Comparison of ENCODE assay signal across 18 cellular contexts in the genomic region with DNA sequence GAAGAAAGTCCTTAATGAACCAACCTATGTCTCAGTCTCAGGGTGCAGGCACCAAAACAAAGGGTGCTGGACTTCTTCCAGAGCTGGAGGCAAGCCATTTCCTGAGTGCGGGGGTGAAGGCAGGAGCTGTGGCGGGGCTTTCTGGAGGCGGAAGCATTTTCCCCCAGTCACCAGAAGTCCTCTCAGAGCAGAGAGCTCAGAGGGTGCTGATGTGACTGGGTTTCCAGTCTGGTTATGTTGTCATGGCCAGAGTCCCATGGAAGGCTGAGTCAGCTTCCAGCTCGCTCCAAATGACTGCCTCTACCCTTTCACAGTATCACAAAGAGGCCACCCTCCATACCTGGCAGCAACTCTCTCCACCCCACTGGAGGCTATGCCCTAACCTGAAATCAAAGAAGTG.
"Had no signal": no experiment of that assay in that cellular context is flagged by ENCODE, and none has a peak within 500 bp of the region (broad histone marks: within the 10 kb centered on the region; RNA-seq: fewer than 3 reads in every experiment).

No MANE protein-coding gene starts in this region.

- ATAC-seq: activated CD4-positive, CD25-positive, alpha-beta regulatory T cell treated with anti-CD3 and anti-CD28 coated beads, Interleukin-2, amount 50 U/mL, for 24 hours had no signal

- H3K27me3 Mint-ChIP-seq: activated naive CD4-positive, alpha-beta T cell treated with anti-CD3 and anti-CD28 coated beads, Interleukin-2, amount 10 ng/mL, durations not matched to agents 7 days and 5 days had no signal

- DNase-seq: activated CD8-positive, alpha-beta memory T cell treated with anti-CD3 and anti-CD28 coated beads for 24 hours; activated CD8-positive, alpha-beta memory T cell treated with anti-CD3 and anti-CD28 coated beads, Interleukin-2, amount 50 U/mL, for 48 hours; activated effector memory CD4-positive, alpha-beta T cell treated with Interleukin-2 at 50 U/mL for 16 hours; activated naive CD4-positive, alpha-beta T cell treated with anti-CD3 and anti-CD28 coated beads, Interleukin-2, amount 10 ng/mL, durations not matched to agents 7 days and 5 days; activated T-cell treated with anti-CD3 and anti-CD28 coated beads, Interleukin-2, amount 50 U/mL, for 48 hours; aorta; dermis blood vessel endothelial cell; effector memory CD4-positive, alpha-beta T cell; foreskin fibroblast; glutamatergic neuron; kidney; left ventricle myocardium inferior; mammary epithelial cell; nephron progenitor cell; trophoblast cell had no signal

- H3K4me1 Mint-ChIP-seq: activated naive CD4-positive, alpha-beta T cell treated with anti-CD3 and anti-CD28 coated beads, Interleukin-2, amount 10 ng/mL, durations not matched to agents 7 days and 5 days; nephron progenitor cell had no signal

- H3K4me3 ChIP-seq: left ventricle myocardium inferior had no signal

- H3K4me3 Mint-ChIP-seq: activated naive CD4-positive, alpha-beta T cell treated with anti-CD3 and anti-CD28 coated beads, Interleukin-2, amount 10 ng/mL, durations not matched to agents 7 days and 5 days; nephron progenitor cell; stimulated activated naive CD8-positive, alpha-beta T cell treated with anti-CD3 and anti-CD28 coated beads, Interleukin-15, Interleukin-2, amounts not matched to agents 100 ng/mL and 50 ng/mL, for 24 hours; T-helper 1 cell treated with Interleukin-12 subunit alpha and Interleukin-12 subunit beta and Interleukin-4 antibody, amounts not matched to agents 30 μg/mL and 1 μg/mL, for 36 hours had no signal

- H3K27ac Mint-ChIP-seq: activated naive CD4-positive, alpha-beta T cell treated with anti-CD3 and anti-CD28 coated beads, Interleukin-2, amount 10 ng/mL, durations not matched to agents 7 days and 5 days; nephron progenitor cell; stimulated activated naive CD8-positive, alpha-beta T cell treated with anti-CD3 and anti-CD28 coated beads, Interleukin-15, Interleukin-2, amounts not matched to agents 100 ng/mL and 50 ng/mL, for 24 hours; T-helper 1 cell treated with Interleukin-12 subunit alpha and Interleukin-12 subunit beta and Interleukin-4 antibody, amounts not matched to agents 30 μg/mL and 1 μg/mL, for 36 hours had no signal

- H3K9me3 ChIP-seq: left ventricle myocardium inferior had no signal

- H3K27ac ChIP-seq: left ventricle myocardium inferior had no signal

- H3K9me3 Mint-ChIP-seq: activated naive CD4-positive, alpha-beta T cell treated with anti-CD3 and anti-CD28 coated beads, Interleukin-2, amount 10 ng/mL, durations not matched to agents 7 days and 5 days; nephron progenitor cell; stimulated activated naive CD8-positive, alpha-beta T cell treated with anti-CD3 and anti-CD28 coated beads, Interleukin-15, Interleukin-2, amounts not matched to agents 100 ng/mL and 50 ng/mL, for 24 hours; T-helper 1 cell treated with Interleukin-12 subunit alpha and Interleukin-12 subunit beta and Interleukin-4 antibody, amounts not matched to agents 30 μg/mL and 1 μg/mL, for 36 hours had no signal

- H3K4me1 ChIP-seq: left ventricle myocardium inferior had no signal

- H3K36me3 ChIP-seq: left ventricle myocardium inferior had no signal

- H3K36me3 Mint-ChIP-seq: activated naive CD4-positive, alpha-beta T cell treated with anti-CD3 and anti-CD28 coated beads, Interleukin-2, amount 10 ng/mL, durations not matched to agents 7 days and 5 days had no signal
